Comparison of ENCODE assay signal across 1 cellular context in the genomic region with DNA sequence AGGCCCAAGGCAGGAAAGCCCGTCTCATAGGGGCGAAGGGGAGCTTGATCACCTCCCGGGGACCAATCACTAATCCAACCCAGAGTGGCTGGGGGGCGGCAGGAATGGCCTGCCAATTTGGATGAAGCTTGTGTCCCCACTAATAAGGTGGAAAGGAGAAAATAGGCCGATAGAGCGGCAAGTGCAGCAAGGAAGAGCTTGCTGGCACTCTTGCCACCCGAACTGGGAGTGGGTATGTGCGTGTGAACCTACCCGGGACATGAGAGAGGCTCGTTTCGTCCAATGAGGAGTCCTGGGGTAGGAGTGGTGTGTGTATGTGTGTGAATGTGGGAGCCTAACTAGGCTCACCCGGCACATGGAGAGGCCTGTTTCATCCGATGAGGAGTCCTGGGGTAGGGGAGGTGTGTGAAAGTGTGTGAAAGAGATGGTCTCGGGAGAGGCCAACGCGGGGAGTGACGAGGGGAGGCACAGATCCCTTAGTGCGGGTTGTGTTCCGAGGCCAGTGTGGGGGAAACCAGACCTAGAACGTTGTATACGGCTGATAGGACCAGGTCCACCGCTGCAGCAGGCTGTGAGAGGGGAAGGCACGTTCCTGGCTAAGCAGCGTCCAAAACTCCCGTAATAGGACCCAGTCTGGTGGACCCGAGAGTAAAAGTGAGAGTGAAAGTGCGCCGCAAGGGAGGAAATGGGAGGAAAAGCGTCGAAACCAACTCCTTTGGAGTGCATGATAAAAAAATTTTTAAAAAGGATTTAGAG.
TF ChIP-seq lines count a peak whose summit lies in the region.

No MANE protein-coding gene starts in this region.

TF ChIP-seq in H1, 55 proteins besides CTCF, POLR2A, EP300 and RAD21:
- TF ChIP-seq KDM5A (IDR thresholded peaks at IDR 0.05; ENCODE audit: low read length) (no peak), MAX (IDR thresholded peaks at IDR 0.05) (no peak; the same call in 1 of the 2 replicates), CHD2 (IDR thresholded peaks at IDR 0.05; ENCODE audit: low read length) (no peak), BACH1 (IDR thresholded peaks at IDR 0.05; ENCODE audit: low read length) (no peak), SP2 (IDR thresholded peaks at IDR 0.05; ENCODE audit: low read length) (no peak), EZH2 (IDR thresholded peaks at IDR 0.05; ENCODE audit: low read depth, low read length, severe bottlenecking) (no peak), ATF3 (IDR thresholded peaks at IDR 0.05; ENCODE audit: insufficient read depth, low read depth, low read length) (no peak), JUND (IDR thresholded peaks at IDR 0.05; ENCODE audit: low read length) (no peak), CTBP2 (IDR thresholded peaks at IDR 0.05; ENCODE audit: borderline replicate concordance, insufficient read depth, insufficient read length, low read length) (no peak), SRF (IDR thresholded peaks at IDR 0.05; ENCODE audit: low read depth, low read length) (no peak), CBX5 (IDR thresholded peaks at IDR 0.05; ENCODE audit: low read depth, low read length) (no peak), NRF1 (IDR thresholded peaks at IDR 0.05; ENCODE audit: low read depth, low read length) (no peak), KDM1A (IDR thresholded peaks at IDR 0.05; ENCODE audit: borderline replicate concordance, low read length) (no peak), CREB1 (IDR thresholded peaks at IDR 0.05) (no peak), USF2 (IDR thresholded peaks at IDR 0.05; ENCODE audit: low read length) (no peak), TAF1 (IDR thresholded peaks at IDR 0.05; ENCODE audit: low read depth, low read length) (0 out of 2 replicates have a peak, but pooled peaks have one; percentile 28), GTF2F1 (IDR thresholded peaks at IDR 0.05; ENCODE audit: borderline replicate concordance, low read depth, low read length) (no peak), ZNF274 (IDR thresholded peaks at IDR 0.05; ENCODE audit: borderline replicate concordance, extremely low read depth, low read length) (no peak), TEAD4 (IDR thresholded peaks at IDR 0.05; ENCODE audit: low read depth, low read length) (no peak), CBX8 (IDR thresholded peaks at IDR 0.05; ENCODE audit: borderline replicate concordance, low read depth, low read length) (no peak), JUN (IDR thresholded peaks at IDR 0.05; ENCODE audit: low read depth, low read length) (no peak), ASH2L (IDR thresholded peaks at IDR 0.05; ENCODE audit: low read length) (no peak), RBBP5 (IDR thresholded peaks at IDR 0.05; ENCODE audit: borderline replicate concordance, low read depth, low read length) (no peak), CEBPB (IDR thresholded peaks at IDR 0.05; ENCODE audit: low read depth, low read length) (no peak), PHF8 (conservative IDR thresholded peaks at IDR 0.05; ENCODE audit: low read depth, low read length) (no peak), BRCA1 (IDR thresholded peaks at IDR 0.05; ENCODE audit: low read depth, low read length) (no peak), KDM4A (IDR thresholded peaks at IDR 0.05; ENCODE audit: low read depth, low read length, severe bottlenecking) (peak; percentile 41), CHD1 (IDR thresholded peaks at IDR 0.05; ENCODE audit: low read depth, low read length) (0 out of 2 replicates have a peak, but pooled peaks have one; percentile 41), SAP30 (IDR thresholded peaks at IDR 0.05; ENCODE audit: insufficient read depth, insufficient replicate concordance, low read length) (peak; percentile 45), HDAC6 (IDR thresholded peaks at IDR 0.05; ENCODE audit: low read depth, low read length) (no peak), POLR2AphosphoS5 (IDR thresholded peaks at IDR 0.05; ENCODE audit: low read depth, low read length) (no peak), MAFK (IDR thresholded peaks at IDR 0.05; ENCODE audit: low read depth, low read length) (no peak), TBP (IDR thresholded peaks at IDR 0.05; ENCODE audit: low read depth, low read length) (no peak), SIRT6 (IDR thresholded peaks at IDR 0.05; ENCODE audit: low read length) (no peak), FOSL1 (IDR thresholded peaks at IDR 0.05; ENCODE audit: insufficient read depth, low read depth, low read length) (no peak), SIN3A (conservative IDR thresholded peaks at IDR 0.05 in 1 of 2, IDR thresholded peaks at IDR 0.05 in 1 of 2; ENCODE audit: low read depth in 1 of 2, low read length in 2 of 2) (no peak), RNF2 (IDR thresholded peaks at IDR 0.05; ENCODE audit: borderline replicate concordance, low read depth, low read length, missing control alignments, poor library complexity, severe bottlenecking) (no peak), SIX5 (IDR thresholded peaks at IDR 0.05; ENCODE audit: low read depth, low read length) (no peak), ATF2 (IDR thresholded peaks at IDR 0.05; ENCODE audit: low read length) (no peak)
- TF ChIP-seq, protein P1, sequence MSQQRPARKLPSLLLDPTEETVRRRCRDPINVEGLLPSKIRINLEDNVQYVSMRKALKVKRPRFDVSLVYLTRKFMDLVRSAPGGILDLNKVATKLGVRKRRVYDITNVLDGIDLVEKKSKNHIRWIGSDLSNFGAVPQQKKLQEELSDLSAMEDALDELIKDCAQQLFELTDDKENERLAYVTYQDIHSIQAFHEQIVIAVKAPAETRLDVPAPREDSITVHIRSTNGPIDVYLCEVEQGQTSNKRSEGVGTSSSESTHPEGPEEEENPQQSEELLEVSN (IDR thresholded peaks at IDR 0.05): peak; percentile 46; the same call in 1 of the 2 replicates
- TF ChIP-seq, protein P2, sequence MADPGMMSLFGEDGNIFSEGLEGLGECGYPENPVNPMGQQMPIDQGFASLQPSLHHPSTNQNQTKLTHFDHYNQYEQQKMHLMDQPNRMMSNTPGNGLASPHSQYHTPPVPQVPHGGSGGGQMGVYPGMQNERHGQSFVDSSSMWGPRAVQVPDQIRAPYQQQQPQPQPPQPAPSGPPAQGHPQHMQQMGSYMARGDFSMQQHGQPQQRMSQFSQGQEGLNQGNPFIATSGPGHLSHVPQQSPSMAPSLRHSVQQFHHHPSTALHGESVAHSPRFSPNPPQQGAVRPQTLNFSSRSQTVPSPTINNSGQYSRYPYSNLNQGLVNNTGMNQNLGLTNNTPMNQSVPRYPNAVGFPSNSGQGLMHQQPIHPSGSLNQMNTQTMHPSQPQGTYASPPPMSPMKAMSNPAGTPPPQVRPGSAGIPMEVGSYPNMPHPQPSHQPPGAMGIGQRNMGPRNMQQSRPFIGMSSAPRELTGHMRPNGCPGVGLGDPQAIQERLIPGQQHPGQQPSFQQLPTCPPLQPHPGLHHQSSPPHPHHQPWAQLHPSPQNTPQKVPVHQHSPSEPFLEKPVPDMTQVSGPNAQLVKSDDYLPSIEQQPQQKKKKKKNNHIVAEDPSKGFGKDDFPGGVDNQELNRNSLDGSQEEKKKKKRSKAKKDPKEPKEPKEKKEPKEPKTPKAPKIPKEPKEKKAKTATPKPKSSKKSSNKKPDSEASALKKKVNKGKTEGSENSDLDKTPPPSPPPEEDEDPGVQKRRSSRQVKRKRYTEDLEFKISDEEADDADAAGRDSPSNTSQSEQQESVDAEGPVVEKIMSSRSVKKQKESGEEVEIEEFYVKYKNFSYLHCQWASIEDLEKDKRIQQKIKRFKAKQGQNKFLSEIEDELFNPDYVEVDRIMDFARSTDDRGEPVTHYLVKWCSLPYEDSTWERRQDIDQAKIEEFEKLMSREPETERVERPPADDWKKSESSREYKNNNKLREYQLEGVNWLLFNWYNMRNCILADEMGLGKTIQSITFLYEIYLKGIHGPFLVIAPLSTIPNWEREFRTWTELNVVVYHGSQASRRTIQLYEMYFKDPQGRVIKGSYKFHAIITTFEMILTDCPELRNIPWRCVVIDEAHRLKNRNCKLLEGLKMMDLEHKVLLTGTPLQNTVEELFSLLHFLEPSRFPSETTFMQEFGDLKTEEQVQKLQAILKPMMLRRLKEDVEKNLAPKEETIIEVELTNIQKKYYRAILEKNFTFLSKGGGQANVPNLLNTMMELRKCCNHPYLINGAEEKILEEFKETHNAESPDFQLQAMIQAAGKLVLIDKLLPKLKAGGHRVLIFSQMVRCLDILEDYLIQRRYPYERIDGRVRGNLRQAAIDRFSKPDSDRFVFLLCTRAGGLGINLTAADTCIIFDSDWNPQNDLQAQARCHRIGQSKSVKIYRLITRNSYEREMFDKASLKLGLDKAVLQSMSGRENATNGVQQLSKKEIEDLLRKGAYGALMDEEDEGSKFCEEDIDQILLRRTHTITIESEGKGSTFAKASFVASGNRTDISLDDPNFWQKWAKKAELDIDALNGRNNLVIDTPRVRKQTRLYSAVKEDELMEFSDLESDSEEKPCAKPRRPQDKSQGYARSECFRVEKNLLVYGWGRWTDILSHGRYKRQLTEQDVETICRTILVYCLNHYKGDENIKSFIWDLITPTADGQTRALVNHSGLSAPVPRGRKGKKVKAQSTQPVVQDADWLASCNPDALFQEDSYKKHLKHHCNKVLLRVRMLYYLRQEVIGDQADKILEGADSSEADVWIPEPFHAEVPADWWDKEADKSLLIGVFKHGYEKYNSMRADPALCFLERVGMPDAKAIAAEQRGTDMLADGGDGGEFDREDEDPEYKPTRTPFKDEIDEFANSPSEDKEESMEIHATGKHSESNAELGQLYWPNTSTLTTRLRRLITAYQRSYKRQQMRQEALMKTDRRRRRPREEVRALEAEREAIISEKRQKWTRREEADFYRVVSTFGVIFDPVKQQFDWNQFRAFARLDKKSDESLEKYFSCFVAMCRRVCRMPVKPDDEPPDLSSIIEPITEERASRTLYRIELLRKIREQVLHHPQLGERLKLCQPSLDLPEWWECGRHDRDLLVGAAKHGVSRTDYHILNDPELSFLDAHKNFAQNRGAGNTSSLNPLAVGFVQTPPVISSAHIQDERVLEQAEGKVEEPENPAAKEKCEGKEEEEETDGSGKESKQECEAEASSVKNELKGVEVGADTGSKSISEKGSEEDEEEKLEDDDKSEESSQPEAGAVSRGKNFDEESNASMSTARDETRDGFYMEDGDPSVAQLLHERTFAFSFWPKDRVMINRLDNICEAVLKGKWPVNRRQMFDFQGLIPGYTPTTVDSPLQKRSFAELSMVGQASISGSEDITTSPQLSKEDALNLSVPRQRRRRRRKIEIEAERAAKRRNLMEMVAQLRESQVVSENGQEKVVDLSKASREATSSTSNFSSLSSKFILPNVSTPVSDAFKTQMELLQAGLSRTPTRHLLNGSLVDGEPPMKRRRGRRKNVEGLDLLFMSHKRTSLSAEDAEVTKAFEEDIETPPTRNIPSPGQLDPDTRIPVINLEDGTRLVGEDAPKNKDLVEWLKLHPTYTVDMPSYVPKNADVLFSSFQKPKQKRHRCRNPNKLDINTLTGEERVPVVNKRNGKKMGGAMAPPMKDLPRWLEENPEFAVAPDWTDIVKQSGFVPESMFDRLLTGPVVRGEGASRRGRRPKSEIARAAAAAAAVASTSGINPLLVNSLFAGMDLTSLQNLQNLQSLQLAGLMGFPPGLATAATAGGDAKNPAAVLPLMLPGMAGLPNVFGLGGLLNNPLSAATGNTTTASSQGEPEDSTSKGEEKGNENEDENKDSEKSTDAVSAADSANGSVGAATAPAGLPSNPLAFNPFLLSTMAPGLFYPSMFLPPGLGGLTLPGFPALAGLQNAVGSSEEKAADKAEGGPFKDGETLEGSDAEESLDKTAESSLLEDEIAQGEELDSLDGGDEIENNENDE (IDR thresholded peaks at IDR 0.05; ENCODE audit: insufficient replicate concordance, low read length): no peak
